ENCODE assay signal across 10 cellular contexts in the genomic region with DNA sequence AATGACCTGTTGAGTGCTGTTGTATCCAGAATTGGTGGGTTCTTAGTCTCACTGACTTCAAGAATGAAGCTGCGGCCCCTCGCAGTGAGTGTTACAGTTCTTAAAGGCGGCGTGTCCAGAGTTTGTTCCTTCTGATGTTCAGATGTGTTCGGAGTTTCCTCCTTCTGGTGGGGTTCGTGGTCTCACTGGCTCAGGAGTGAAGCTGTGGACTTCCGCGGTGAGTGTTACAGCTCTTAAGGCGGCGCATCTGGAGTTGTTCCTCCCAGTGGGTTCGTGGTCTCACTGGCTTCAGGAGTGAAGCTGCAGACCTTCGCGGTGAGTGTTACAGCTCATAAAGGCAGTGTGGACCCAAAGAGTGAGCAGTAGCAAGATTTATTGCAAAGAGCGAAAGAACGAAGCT. TPM values are rescaled to one million over a fixed set of nuclear protein-coding genes. Genes with fewer than 3 reads are reported as not detected.
DNase-seq lines count a peak whose midpoint lies in the region; ATAC-seq and TF ChIP-seq lines count a peak whose summit lies in the region.
"Not testable (repeated sequence)": the region's sequence is repeated elsewhere in the genome, so short reads cannot be mapped to it uniquely, and the experiment has no call there.
"Had no signal": no experiment of that assay in that cellular context is flagged by ENCODE, and none has a peak within 500 bp of the region (broad histone marks: within the 10 kb centered on the region; RNA-seq: fewer than 3 reads in every experiment).

No MANE protein-coding gene starts in this region.

- TF ChIP-seq CTCF in CD4-positive, alpha-beta T cell (IDR thresholded peaks at IDR 0.05); endothelial cell (IDR thresholded peaks at IDR 0.05; ENCODE audit: unreplicated experiment); natural killer cell (IDR thresholded peaks at IDR 0.05): not testable (repeated sequence)

- not testable (repeated sequence) for H3K9me3 ChIP-seq in CD4-positive, alpha-beta T cell (ENCODE audit: control insufficient read depth, low read length)

- intact Hi-C loops in CD4-positive, alpha-beta T cell (cut with DNase I, micrococcal nuclease); activated CD4-positive, alpha-beta T cell treated with anti-CD3 and anti-CD28 coated beads for 36 hours (cut with DNase I, micrococcal nuclease); natural killer cell (cut with micrococcal nuclease): not testable (repeated sequence)

- not testable (repeated sequence) for H3K27me3 ChIP-seq in CD4-positive, alpha-beta T cell (ENCODE audit: control insufficient read depth, insufficient read depth, low read length)

- peak overlapping the region; percentile 42 for H3K4me3 Mint-ChIP-seq in CD4-positive, alpha-beta T cell
- H3K4me3 Mint-ChIP-seq in activated CD4-positive, alpha-beta T cell treated with anti-CD3 and anti-CD28 coated beads for 36 hours, result peak overlapping the region; percentile 46
- peak overlapping the region; percentile 66 for H3K4me3 Mint-ChIP-seq in activated T-cell treated with anti-CD3 and anti-CD28 coated beads, Interleukin-2, amount 50 U/mL, for 24 hours
- H3K4me3 Mint-ChIP-seq in activated naive CD4-positive, alpha-beta T cell treated with anti-CD3 and anti-CD28 coated beads, Interleukin-2, amount 50 U/mL, for 24 hours, result peak overlapping the region; percentile 45
- not testable (repeated sequence) for H3K4me3 Mint-ChIP-seq in endothelial cell (ENCODE audit: unreplicated experiment)
- peak overlapping the region; percentile 78 for H3K4me3 Mint-ChIP-seq in natural killer cell

- not testable (repeated sequence) for H3K4me1 Mint-ChIP-seq in CD4-positive, alpha-beta T cell (ENCODE audit: low read depth); activated CD4-positive, alpha-beta T cell treated with anti-CD3 and anti-CD28 coated beads for 36 hours; activated T-cell treated with anti-CD3 and anti-CD28 coated beads, Interleukin-2, amount 50 U/mL, for 24 hours (ENCODE audit: low read depth); endothelial cell (ENCODE audit: unreplicated experiment)
- H3K4me1 Mint-ChIP-seq in activated naive CD4-positive, alpha-beta T cell treated with anti-CD3 and anti-CD28 coated beads, Interleukin-2, amount 50 U/mL, for 24 hours, result peaks cover 12% of the 10 kb centered on the region
- peaks cover 9 to 10% of the 10 kb centered on the region in 2 donors for H3K4me1 Mint-ChIP-seq in natural killer cell

- H3K27ac ChIP-seq in CD4-positive, alpha-beta T cell (ENCODE audit: low read depth, low read length), result not testable (repeated sequence)

- H3K27ac Mint-ChIP-seq in CD4-positive, alpha-beta T cell; activated CD4-positive, alpha-beta T cell treated with anti-CD3 and anti-CD28 coated beads for 36 hours; activated T-cell treated with anti-CD3 and anti-CD28 coated beads, Interleukin-2, amount 50 U/mL, for 24 hours; activated naive CD4-positive, alpha-beta T cell treated with anti-CD3 and anti-CD28 coated beads, Interleukin-2, amount 50 U/mL, for 24 hours: not testable (repeated sequence)
- H3K27ac Mint-ChIP-seq in endothelial cell (ENCODE audit: unreplicated experiment), result peak overlapping the region; percentile 9
- peak overlapping the region; percentile 2 to 79 for H3K27ac Mint-ChIP-seq in natural killer cell

- H3K27me3 Mint-ChIP-seq in CD4-positive, alpha-beta T cell, result peaks cover 50% of the 10 kb centered on the region
- H3K27me3 Mint-ChIP-seq in activated CD4-positive, alpha-beta T cell treated with anti-CD3 and anti-CD28 coated beads for 36 hours, result peaks cover 20% of the 10 kb centered on the region
- peaks cover 33% of the 10 kb centered on the region for H3K27me3 Mint-ChIP-seq in activated T-cell treated with anti-CD3 and anti-CD28 coated beads, Interleukin-2, amount 50 U/mL, for 24 hours
- H3K27me3 Mint-ChIP-seq in activated naive CD4-positive, alpha-beta T cell treated with anti-CD3 and anti-CD28 coated beads, Interleukin-2, amount 50 U/mL, for 24 hours, result peaks cover 29% of the 10 kb centered on the region
- H3K27me3 Mint-ChIP-seq in endothelial cell (ENCODE audit: unreplicated experiment), result not testable (repeated sequence)
- H3K27me3 Mint-ChIP-seq in natural killer cell (ENCODE audit: low read depth in 2 of 2), result peaks cover 11 to 40% of the 10 kb centered on the region in 2 donors

- not testable (repeated sequence) for H3K36me3 Mint-ChIP-seq in CD4-positive, alpha-beta T cell (ENCODE audit: low read depth); activated CD4-positive, alpha-beta T cell treated with anti-CD3 and anti-CD28 coated beads for 36 hours (ENCODE audit: low read depth); activated T-cell treated with anti-CD3 and anti-CD28 coated beads, Interleukin-2, amount 50 U/mL, for 24 hours (ENCODE audit: low read depth); activated naive CD4-positive, alpha-beta T cell treated with anti-CD3 and anti-CD28 coated beads, Interleukin-2, amount 50 U/mL, for 24 hours; endothelial cell (ENCODE audit: low read depth, unreplicated experiment)
- H3K36me3 Mint-ChIP-seq in natural killer cell, result peaks cover 10% of the 10 kb centered on the region

- not testable (repeated sequence) for DNase-seq in CD4-positive, alpha-beta T cell; activated CD4-positive, alpha-beta T cell treated with anti-CD3 and anti-CD28 coated beads for 36 hours; endothelial cell (ENCODE audit: low spot score); natural killer cell
- peak; percentile 84 for DNase-seq in MV-4-11 (lab: John Stamatoyannopoulos, UW)
- peak; percentile 32 for DNase-seq in activated T-cell treated with anti-CD3 and anti-CD28 coated beads, Interleukin-2, amount 50 U/mL, for 24 hours

- CTCF ChIA-PET in CD4-positive, alpha-beta T cell (lab: Charles Lee); activated CD4-positive, alpha-beta T cell treated with anti-CD3 and anti-CD28 coated beads for 36 hours (lab: Charles Lee): not testable (repeated sequence)

- POLR2A ChIA-PET in CD4-positive, alpha-beta T cell (lab: Charles Lee); activated CD4-positive, alpha-beta T cell treated with anti-CD3 and anti-CD28 coated beads for 36 hours (lab: Charles Lee): not testable (repeated sequence)

- not testable (repeated sequence) for ATAC-seq in CD4-positive, alpha-beta T cell (ENCODE audit: poor library complexity); activated CD4-positive, alpha-beta T cell treated with anti-CD3 and anti-CD28 coated beads for 36 hours; natural killer cell

- not testable (repeated sequence) for H3K9me3 Mint-ChIP-seq in CD4-positive, alpha-beta T cell; activated CD4-positive, alpha-beta T cell treated with anti-CD3 and anti-CD28 coated beads for 36 hours (ENCODE audit: low read depth); activated T-cell treated with anti-CD3 and anti-CD28 coated beads, Interleukin-2, amount 50 U/mL, for 24 hours; activated naive CD4-positive, alpha-beta T cell treated with anti-CD3 and anti-CD28 coated beads, Interleukin-2, amount 50 U/mL, for 24 hours; endothelial cell (ENCODE audit: unreplicated experiment); natural killer cell

RNA-seq across cellular contexts. Expression of gene GABRR1, which starts 16.4 kb away (rescaled TPM):
- total RNA-seq in CD4-positive, alpha-beta T cell, result not detected
- total RNA-seq in activated CD4-positive, alpha-beta T cell treated with anti-CD3 and anti-CD28 coated beads for 36 hours, result not detected
- total RNA-seq in endothelial cell (ENCODE audit: unreplicated experiment) (not detected), natural killer cell (under 1 TPM in 1 of 3 donors, not detected in 2; 0.07 TPM)
- total RNA-seq: Calu3, NCI-H460, Peyer's patch had no signal
